In the genomic region with DNA sequence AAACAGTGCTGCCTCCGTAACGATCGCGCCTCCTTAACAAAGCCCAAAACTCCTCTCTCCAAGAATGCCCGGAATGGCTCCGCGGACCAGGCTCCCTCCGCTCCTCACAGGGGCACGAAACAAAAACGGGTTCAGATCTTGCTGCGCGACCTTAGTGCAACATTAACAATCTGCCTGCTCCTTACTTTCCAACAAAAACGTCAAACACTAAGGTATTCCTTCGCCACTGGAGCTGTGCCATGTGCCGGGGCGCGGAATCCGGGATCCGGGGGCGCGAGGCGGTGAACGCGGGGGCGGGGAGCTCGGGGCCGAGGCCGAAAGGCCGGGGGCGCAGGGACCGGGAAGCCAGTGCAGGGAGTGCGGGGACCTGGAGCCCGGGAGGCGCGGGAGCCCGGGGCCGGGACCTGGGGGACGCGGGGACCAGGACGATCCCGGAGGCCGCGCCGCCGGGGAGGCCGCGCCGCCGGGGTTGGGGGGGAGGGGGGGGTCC, we compare ENCODE assay signal across 7 cellular contexts. TPM values are rescaled to one million over a fixed set of nuclear protein-coding genes. Genes with fewer than 3 reads are reported as not detected.
A peak's percentile ranks its signal among the peaks of the same experiment; 100 is the strongest.
DNase-seq lines count a peak whose midpoint lies in the region; ATAC-seq and TF ChIP-seq lines count a peak whose summit lies in the region.

No MANE protein-coding gene starts in this region.

- peak overlapping the region; percentile 87 for H3K4me3 ChIP-seq in SK-N-MC
- H3K4me3 ChIP-seq in duodenal mucosa (ENCODE audit: low read depth in 1 of 2, low read length in 2 of 2) = peak overlapping the region; percentile 86 to 96
- peak overlapping the region; percentile 76 to 94 (median 87) for H3K4me3 ChIP-seq in transverse colon

- H3K27me3 ChIP-seq in duodenal mucosa (ENCODE audit: control insufficient read depth in 1 of 2, insufficient read depth in 2 of 2, low read length in 2 of 2) = no peaks in the 10 kb centered on the region
- no peaks in the 10 kb centered on the region for H3K27me3 ChIP-seq in transverse colon

- TF ChIP-seq EP300 in transverse colon (IDR thresholded peaks at IDR 0.05; ENCODE audit: low read depth) = no peak

- 2 to 3% methylated on average over 10 to 29 of the region's 49 CpGs for WGBS in transverse colon (ENCODE audit: low coverage in 1 of 2), 2 donors

- peaks cover 9 to 16% of the 10 kb centered on the region in 2 donors for H3K4me1 ChIP-seq in duodenal mucosa (ENCODE audit: control insufficient read depth in 1 of 2, insufficient read depth in 2 of 2, low read length in 2 of 2)
- peaks cover 4 to 18% (median 8%) of the 10 kb centered on the region in 4 donors for H3K4me1 ChIP-seq in transverse colon

- in situ Hi-C loops in GM13976 (cut with MboI; ENCODE audit: low sequenced_read_pairs, unreplicated experiment) = no loop called here
- in situ Hi-C loops in transverse colon (cut with MboI; ENCODE audit: low pct_ligation_motif_present in 1 of 4, low pct_unique_long_range_greater_than_20kb in 1 of 4, low sequenced_read_pairs in 3 of 4) = no loop called here

- no peak overlapping the region for H3K27ac ChIP-seq in SK-N-MC
- H3K27ac ChIP-seq in duodenal mucosa (ENCODE audit: low read depth, low read length) = peak overlapping the region; percentile 5
- H3K27ac ChIP-seq in transverse colon = peak overlapping the region; percentile 84 to 93 (median 88)

- ATAC-seq in HG02571 (IDR thresholded peaks at IDR 0.05; ENCODE audit: unreplicated experiment) (peak; percentile 18), HG02870 (IDR thresholded peaks at IDR 0.05; ENCODE audit: unreplicated experiment) (no peak)

- DNase-seq in GM13976 (ENCODE audit: low spot score) = peak; percentile 60
- DNase-seq in SK-N-MC (ENCODE audit: low read depth, low spot score) = no peak
- DNase-seq in lung microvascular endothelial cell (ENCODE audit: low read depth in 2 of 2) = peak; percentile 31 to 32
- DNase-seq in transverse colon = peak; percentile 26

- no peak for TF ChIP-seq CTCF in GM13976 (IDR thresholded peaks at IDR 0.05; ENCODE audit: borderline replicate concordance, control extremely low read depth, extremely low read depth, insufficient read depth, missing control alignments)
- TF ChIP-seq CTCF in transverse colon (IDR thresholded peaks at IDR 0.05) = no peak

- intact Hi-C loops in transverse colon (cut with DNase I; ENCODE audit: low total_unique reads) = no loop called here

- H3K9me3 ChIP-seq in SK-N-MC (ENCODE audit: low read depth, low read length) (no peaks in the 10 kb centered on the region), duodenal mucosa (ENCODE audit: control insufficient read depth in 1 of 2, low read length in 2 of 2) (no peaks in the 10 kb centered on the region), transverse colon (no peaks in the 10 kb centered on the region)

- H3K9ac ChIP-seq in SK-N-MC (ENCODE audit: insufficient read length) = peak overlapping the region; percentile 72
- peak overlapping the region; percentile 68 to 72 for H3K9ac ChIP-seq in duodenal mucosa (ENCODE audit: low read depth in 1 of 2, low read length in 2 of 2)

- TF ChIP-seq POLR2A in transverse colon (IDR thresholded peaks at IDR 0.05) = no peak

- H3K36me3 ChIP-seq in SK-N-MC (ENCODE audit: insufficient read depth, low read length) (no peaks in the 10 kb centered on the region), duodenal mucosa (ENCODE audit: control insufficient read depth in 1 of 2, insufficient read depth in 2 of 2, low read length in 2 of 2) (no peaks in the 10 kb centered on the region), transverse colon (no peaks in the 10 kb centered on the region)

RNA-seq across cellular contexts. Expression of a gene that starts 0.4 kb away (rescaled TPM):
- total RNA-seq in lung microvascular endothelial cell = 64.3 and 65.2 TPM in 2 replicates
- 100 to 1,000 TPM in 3 of 4 donors, 10 to 100 TPM in 1; 63.7 to 201 (median 171) TPM for total RNA-seq in transverse colon

RNA-seq across cellular contexts. Expression of a gene that starts 59.6 kb away (rescaled TPM):
- 11.1 and 13.1 TPM in 2 replicates for total RNA-seq in lung microvascular endothelial cell
- 10 to 100 TPM; 10.1 to 19.1 (median 10.7) TPM for total RNA-seq in transverse colon
